Comparison of ENCODE assay signal across 8 cellular contexts in genomic region chr14:34872822-34873590, GRCh38. TPM values are rescaled to one million over a fixed set of nuclear protein-coding genes. Genes with fewer than 3 reads are reported as not detected.
DNase-seq lines count a peak whose midpoint lies in the region; ATAC-seq, FAIRE-seq and TF ChIP-seq lines count a peak whose summit lies in the region.

No MANE protein-coding gene starts in this region.

- no peaks in the 10 kb centered on the region for H3K9me3 Mint-ChIP-seq in activated naive CD4-positive, alpha-beta T cell treated with anti-CD3 and anti-CD28 coated beads for 36 hours
- H3K9me3 Mint-ChIP-seq in astrocyte (ENCODE audit: unreplicated experiment): no peaks in the 10 kb centered on the region

- intact Hi-C loops in activated naive CD4-positive, alpha-beta T cell treated with anti-CD3 and anti-CD28 coated beads for 36 hours (cut with micrococcal nuclease): loop anchor here (1.0 to 5.0 kb wide), 18 partner anchors 16 to 1447 kb away; partner anchors contain the start of genes CFL2, EAPP, FAM177A1 and MBIP

- H3K4me3 Mint-ChIP-seq in activated naive CD4-positive, alpha-beta T cell treated with anti-CD3 and anti-CD28 coated beads for 36 hours: peak overlapping the region; percentile 89
- peak overlapping the region; percentile 91 for H3K4me3 Mint-ChIP-seq in astrocyte (ENCODE audit: unreplicated experiment)

- peaks cover 34% of the 10 kb centered on the region for H4K20me1 ChIP-seq in astrocyte (ENCODE audit: insufficient read depth, low read length)

- TF ChIP-seq CTCF in astrocyte (IDR thresholded peaks at IDR 0.05; ENCODE audit: insufficient read depth, low read depth, low read length): no peak

- peak overlapping the region; percentile 94 for H3K27ac ChIP-seq in astrocyte (ENCODE audit: low read depth, low read length)

- CTCF ChIA-PET in activated naive CD4-positive, alpha-beta T cell treated with anti-CD3 and anti-CD28 coated beads for 36 hours (lab: Charles Lee): no interaction called here

- H3K9me3 ChIP-seq in astrocyte (ENCODE audit: insufficient read depth, low read depth, low read length): no peaks in the 10 kb centered on the region

- peaks cover 40% of the 10 kb centered on the region for H3K4me1 Mint-ChIP-seq in activated naive CD4-positive, alpha-beta T cell treated with anti-CD3 and anti-CD28 coated beads for 36 hours (ENCODE audit: low read depth)
- H3K4me1 Mint-ChIP-seq in astrocyte (ENCODE audit: low read depth, unreplicated experiment): peaks cover 8% of the 10 kb centered on the region

- FAIRE-seq in astrocyte (lab: Jason Lieb, UNC): no peak

- no peak for DNase-seq in activated naive CD4-positive, alpha-beta T cell treated with anti-CD3 and anti-CD28 coated beads for 36 hours
- DNase-seq in activated naive CD4-positive, alpha-beta T cell (lab: John Stamatoyannopoulos, UW): no peak
- peak; percentile 84 for DNase-seq in NCI-H2107 treated with DMSO at 0.1 percent for 48 hours (lab: John Stamatoyannopoulos, UW; ENCODE audit: unreplicated experiment)
- peak; percentile 40 for DNase-seq in astrocyte (ENCODE audit: low read depth)
- peak; percentile 32 for DNase-seq in kidney glomerular epithelial cell (lab: John Stamatoyannopoulos, UW)
- DNase-seq in stromal cell of bone marrow (ENCODE audit: low read depth): peak; percentile 33
- DNase-seq in effector CD8-positive, alpha-beta T cell (lab: John Stamatoyannopoulos, UW): no peak

- H2AFZ ChIP-seq in astrocyte (ENCODE audit: low read depth, low read length): peak overlapping the region; percentile 91

- no peaks in the 10 kb centered on the region for H3K27me3 Mint-ChIP-seq in activated naive CD4-positive, alpha-beta T cell treated with anti-CD3 and anti-CD28 coated beads for 36 hours (ENCODE audit: low read depth)
- no peaks in the 10 kb centered on the region for H3K27me3 Mint-ChIP-seq in astrocyte (ENCODE audit: low read depth, unreplicated experiment)

- peak overlapping the region; percentile 99 for H3K9ac ChIP-seq in astrocyte (ENCODE audit: low read length)

- peak overlapping the region; percentile 97 for H3K4me2 ChIP-seq in astrocyte (ENCODE audit: low read length)

- peak overlapping the region; percentile 98 for H3K27ac Mint-ChIP-seq in activated naive CD4-positive, alpha-beta T cell treated with anti-CD3 and anti-CD28 coated beads for 36 hours
- peak overlapping the region; percentile 92 for H3K27ac Mint-ChIP-seq in astrocyte (ENCODE audit: unreplicated experiment)

- peak; percentile 3 for ATAC-seq in HG02571 (IDR thresholded peaks at IDR 0.05; ENCODE audit: unreplicated experiment)

- peaks cover 28% of the 10 kb centered on the region for H3K36me3 Mint-ChIP-seq in activated naive CD4-positive, alpha-beta T cell treated with anti-CD3 and anti-CD28 coated beads for 36 hours (ENCODE audit: low read depth)
- H3K36me3 Mint-ChIP-seq in astrocyte (ENCODE audit: low read depth, unreplicated experiment): peaks cover 7% of the 10 kb centered on the region

- no peaks in the 10 kb centered on the region for H3K4me1 ChIP-seq in astrocyte (ENCODE audit: insufficient read depth, low read length)

- H3K27me3 ChIP-seq in astrocyte (ENCODE audit: insufficient read depth, low read length): no peaks in the 10 kb centered on the region

- H3K4me3 ChIP-seq in astrocyte (ENCODE audit: insufficient read depth, low read depth, low read length): peak overlapping the region; percentile 83

- H3K79me2 ChIP-seq in astrocyte (ENCODE audit: insufficient read depth, low read length): peaks cover 74% of the 10 kb centered on the region

- H3K36me3 ChIP-seq in astrocyte (ENCODE audit: insufficient read depth, low read length): peaks cover 3% of the 10 kb centered on the region

RNA-seq across cellular contexts. Expression of gene BAZ1A, which starts 2.2 kb away (rescaled TPM):
- 10 to 100 TPM; 50.8 to 57.0 TPM for total RNA-seq in activated naive CD4-positive, alpha-beta T cell treated with anti-CD3 and anti-CD28 coated beads for 36 hours
- total RNA-seq in astrocyte: 36.5 and 36.9 TPM in 2 replicates

Comparison
In these comparisons a context has a peak if more than half of its experiments do, and no peak if none do; other contexts are left out.
1. DNase-seq: peak in NCI-H2107 treated with DMSO at 0.1 percent for 48 hours (single experiment), astrocyte (single experiment), kidney glomerular epithelial cell (single experiment) and stromal cell of bone marrow (single experiment); none in activated naive CD4-positive, alpha-beta T cell treated with anti-CD3 and anti-CD28 coated beads for 36 hours (single experiment), activated naive CD4-positive, alpha-beta T cell (0 of 4) and effector CD8-positive, alpha-beta T cell (single experiment).